ENCODE assay signal across 36 cellular contexts in the genomic region with DNA sequence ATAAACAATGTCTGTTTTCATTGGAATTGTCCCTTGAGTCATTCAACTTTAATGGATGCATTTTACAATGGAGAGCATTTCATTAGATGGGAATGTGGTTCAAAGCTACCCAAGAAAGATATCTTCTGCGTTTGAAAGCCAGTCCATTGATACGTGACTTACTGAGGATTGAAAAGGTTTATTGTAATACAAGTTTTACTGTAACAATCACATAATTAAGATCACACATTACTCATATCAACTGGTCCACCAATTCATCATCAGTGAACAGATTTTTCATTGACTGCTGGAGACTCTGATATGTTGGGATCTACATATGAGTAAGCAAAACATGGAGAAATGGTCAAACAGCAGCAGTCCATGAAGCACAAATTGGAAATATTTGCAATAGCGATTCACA. TPM values are rescaled to one million over a fixed set of nuclear protein-coding genes. Genes with fewer than 3 reads are reported as not detected.
"Had no signal": no experiment of that assay in that cellular context is flagged by ENCODE, and none has a peak within 500 bp of the region (broad histone marks: within the 10 kb centered on the region; RNA-seq: fewer than 3 reads in every experiment).

No MANE protein-coding gene starts in this region.

- DNase-seq: activated B cell treated with CpG ODN at 0.5 μM for 24 hours; activated CD4-positive, alpha-beta memory T cell treated with anti-CD3 and anti-CD28 coated beads for 36 hours; activated CD4-positive, alpha-beta T cell treated with anti-CD3 and anti-CD28 coated beads for 4 hours; activated CD4-positive, alpha-beta T cell treated with anti-CD3 and anti-CD28 coated beads, Interleukin-2, amount 10 ng/mL, durations not matched to agents 24 days and 14 days; activated CD4-positive, alpha-beta T cell treated with anti-CD3 and anti-CD28 coated beads, Interleukin-2, amount 50 U/mL, for 1 hour; activated CD4-positive, alpha-beta T cell treated with anti-CD3 and anti-CD28 coated beads, Interleukin-2, amount 50 U/mL, for 4 hours; activated CD4-positive, CD25-positive, alpha-beta regulatory T cell treated with anti-CD3 and anti-CD28 coated beads, Interleukin-2, amount 50 U/mL, for 72 hours; activated CD8-positive, alpha-beta memory T cell treated with anti-CD3 and anti-CD28 coated beads, Interleukin-2, amount 50 U/mL, for 4 hours; activated CD8-positive, alpha-beta T cell treated with anti-CD3 and anti-CD28 coated beads for 36 hours; activated effector memory CD4-positive, alpha-beta T cell treated with anti-CD3 and anti-CD28 coated beads, Interleukin-2, amount 50 U/mL, for 16 hours; activated gamma-delta T cell treated with Interleukin-2 at 50 U/mL for 16 hours; activated naive CD4-positive, alpha-beta T cell; activated naive CD4-positive, alpha-beta T cell treated with anti-CD3 and anti-CD28 coated beads for 36 hours; activated naive CD4-positive, alpha-beta T cell treated with anti-CD3 and anti-CD28 coated beads, Interleukin-2, amount 50 U/mL, for 16 hours; activated naive CD8-positive, alpha-beta T cell treated with anti-CD3 and anti-CD28 coated beads for 36 hours; activated T-cell treated with anti-CD3 and anti-CD28 coated beads for 4 hours; activated T-cell treated with anti-CD3 and anti-CD28 coated beads, Interleukin-2, amount 50 U/mL, for 1 hour; activated T-cell treated with anti-CD3 and anti-CD28 coated beads, Interleukin-2, amount 50 U/mL, for 4 hours; activated T-cell treated with anti-CD3 and anti-CD28 coated beads, Interleukin-2, amount 50 U/mL, for 72 hours; adrenal gland; amniotic stem cell; aorta; body of pancreas; brain microvascular endothelial cell; central memory CD4-positive, alpha-beta T cell; T-helper 2 cell; T-helper 9 cell had no signal

- FAIRE-seq: astrocyte, TTC549 had no signal

- H3K4me3 ChIP-seq: adrenal gland, body of pancreas, breast epithelium had no signal

RNA-seq across cellular contexts. Expression of a gene that starts 32.8 kb away (rescaled TPM):
- total RNA-seq: activated B cell treated with CpG ODN at 0.5 μM for 24 hours; activated CD4-positive, alpha-beta memory T cell treated with anti-CD3 and anti-CD28 coated beads for 36 hours; activated CD4-positive, alpha-beta T cell treated with anti-CD3 and anti-CD28 coated beads, Interleukin-2, amount 10 ng/mL, durations not matched to agents 24 days and 14 days; activated CD8-positive, alpha-beta memory T cell treated with anti-CD3 and anti-CD28 coated beads for 36 hours; activated CD8-positive, alpha-beta T cell treated with anti-CD3 and anti-CD28 coated beads for 36 hours; activated naive CD4-positive, alpha-beta T cell treated with anti-CD3 and anti-CD28 coated beads for 36 hours; activated naive CD4-positive, alpha-beta T cell treated with anti-CD3 and anti-CD28 coated beads, Interleukin-2, amount 50 U/mL, for 72 hours; activated naive CD8-positive, alpha-beta T cell treated with anti-CD3 and anti-CD28 coated beads for 36 hours; activated T-cell treated with anti-CD3 and anti-CD28 coated beads, Interleukin-2, amount 50 U/mL, for 4 hours; activated T-cell treated with anti-CD3 and anti-CD28 coated beads, Interleukin-2, amount 50 U/mL, for 72 hours; activated T-helper 1 cell treated with anti-CD3 and anti-CD28 coated beads, Interleukin-12 subunit alpha, Interleukin-12 subunit beta, Interleukin-2, Interleukin-4 antibody, amounts not matched to agents 30 ng/mL and 10 ng/mL and 1 ng/mL, durations not matched to agents 14 hours and 24 hours and 36 hours; activated T-helper 17 cell treated with anti-CD3 and anti-CD28 coated beads, Interleukin-2, amount 50 U/mL, for 72 hours; adrenal gland; aorta; astrocyte; body of pancreas; breast epithelium; cardiac septum; cerebellum had no signal
- polyA plus RNA-seq: adrenal gland, aorta had no signal

RNA-seq across cellular contexts. Expression of a gene that starts 34.0 kb away (rescaled TPM):
- total RNA-seq: activated B cell treated with CpG ODN at 0.5 μM for 24 hours; activated CD4-positive, alpha-beta memory T cell treated with anti-CD3 and anti-CD28 coated beads for 36 hours; activated CD4-positive, alpha-beta T cell treated with anti-CD3 and anti-CD28 coated beads, Interleukin-2, amount 10 ng/mL, durations not matched to agents 24 days and 14 days; activated CD8-positive, alpha-beta memory T cell treated with anti-CD3 and anti-CD28 coated beads for 36 hours; activated CD8-positive, alpha-beta T cell treated with anti-CD3 and anti-CD28 coated beads for 36 hours; activated naive CD4-positive, alpha-beta T cell treated with anti-CD3 and anti-CD28 coated beads for 36 hours; activated naive CD4-positive, alpha-beta T cell treated with anti-CD3 and anti-CD28 coated beads, Interleukin-2, amount 50 U/mL, for 72 hours; activated naive CD8-positive, alpha-beta T cell treated with anti-CD3 and anti-CD28 coated beads for 36 hours; activated T-cell treated with anti-CD3 and anti-CD28 coated beads, Interleukin-2, amount 50 U/mL, for 4 hours; activated T-cell treated with anti-CD3 and anti-CD28 coated beads, Interleukin-2, amount 50 U/mL, for 72 hours; activated T-helper 1 cell treated with anti-CD3 and anti-CD28 coated beads, Interleukin-12 subunit alpha, Interleukin-12 subunit beta, Interleukin-2, Interleukin-4 antibody, amounts not matched to agents 30 ng/mL and 10 ng/mL and 1 ng/mL, durations not matched to agents 14 hours and 24 hours and 36 hours; activated T-helper 17 cell treated with anti-CD3 and anti-CD28 coated beads, Interleukin-2, amount 50 U/mL, for 72 hours; aorta; astrocyte; cardiac septum; cerebellum had no signal
- polyA plus RNA-seq: adrenal gland had no signal

RNA-seq across cellular contexts. Expression of a gene that starts 39.4 kb away (rescaled TPM):
- total RNA-seq: activated B cell treated with CpG ODN at 0.5 μM for 24 hours; activated CD4-positive, alpha-beta memory T cell treated with anti-CD3 and anti-CD28 coated beads for 36 hours; activated CD4-positive, alpha-beta T cell treated with anti-CD3 and anti-CD28 coated beads, Interleukin-2, amount 10 ng/mL, durations not matched to agents 24 days and 14 days; activated CD8-positive, alpha-beta memory T cell treated with anti-CD3 and anti-CD28 coated beads for 36 hours; activated CD8-positive, alpha-beta T cell treated with anti-CD3 and anti-CD28 coated beads for 36 hours; activated naive CD4-positive, alpha-beta T cell treated with anti-CD3 and anti-CD28 coated beads for 36 hours; activated naive CD4-positive, alpha-beta T cell treated with anti-CD3 and anti-CD28 coated beads, Interleukin-2, amount 50 U/mL, for 72 hours; activated naive CD8-positive, alpha-beta T cell treated with anti-CD3 and anti-CD28 coated beads for 36 hours; activated T-cell treated with anti-CD3 and anti-CD28 coated beads, Interleukin-2, amount 50 U/mL, for 4 hours; activated T-cell treated with anti-CD3 and anti-CD28 coated beads, Interleukin-2, amount 50 U/mL, for 72 hours; activated T-helper 1 cell treated with anti-CD3 and anti-CD28 coated beads, Interleukin-12 subunit alpha, Interleukin-12 subunit beta, Interleukin-2, Interleukin-4 antibody, amounts not matched to agents 30 ng/mL and 10 ng/mL and 1 ng/mL, durations not matched to agents 14 hours and 24 hours and 36 hours; activated T-helper 17 cell treated with anti-CD3 and anti-CD28 coated beads, Interleukin-2, amount 50 U/mL, for 72 hours; adrenal gland; aorta; astrocyte; body of pancreas; breast epithelium; cardiac septum; cerebellum had no signal
- polyA plus RNA-seq: adrenal gland, aorta had no signal
